8 cellular contexts compared by ENCODE assay signal in the genomic region with DNA sequence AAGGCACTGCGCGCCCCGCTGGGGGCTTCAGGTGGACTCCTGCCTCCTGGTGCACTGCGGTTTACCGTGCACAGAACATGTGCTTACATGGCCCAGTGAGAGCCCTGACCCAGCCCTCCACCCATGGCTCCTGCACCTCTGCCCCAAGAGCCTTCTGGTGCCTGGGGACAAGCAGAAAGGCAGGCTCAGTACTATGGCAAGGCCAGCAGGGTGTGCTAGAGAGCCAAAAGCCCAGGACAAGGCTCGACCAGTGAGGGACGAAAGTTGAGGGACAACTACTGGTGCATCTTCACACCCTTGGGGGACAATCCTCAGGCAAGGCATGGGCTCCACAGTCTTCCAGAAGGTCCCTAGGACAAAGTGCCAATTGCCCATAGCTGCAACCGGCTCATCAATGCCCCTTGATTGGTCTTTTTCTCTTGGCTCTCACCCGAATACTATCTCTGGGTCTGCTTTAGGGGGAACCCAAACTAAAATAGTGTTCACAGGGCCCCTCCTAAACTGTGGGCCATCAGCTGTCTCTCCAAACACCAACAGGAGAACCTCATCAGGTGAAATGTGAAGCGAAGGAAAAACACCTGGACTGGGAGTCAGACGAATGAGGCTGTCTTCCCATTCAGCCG. TPM values are rescaled to one million over a fixed set of nuclear protein-coding genes. Genes with fewer than 3 reads are reported as not detected.
DNase-seq lines count a peak whose midpoint lies in the region; ATAC-seq and TF ChIP-seq lines count a peak whose summit lies in the region.

No MANE protein-coding gene starts in this region.

- peak; percentile 99 for TF ChIP-seq CTCF in epithelial cell of esophagus (IDR thresholded peaks at IDR 0.05; ENCODE audit: insufficient read depth, low read depth, low read length, missing control alignments)

- H3K9me3 Mint-ChIP-seq in naive B cell = no peaks in the 10 kb centered on the region

- no peak overlapping the region for H3K4me3 ChIP-seq in epithelial cell of esophagus (ENCODE audit: low read length)

- peak; percentile 77 for ATAC-seq in HG03175 (IDR thresholded peaks at IDR 0.05; ENCODE audit: unreplicated experiment)
- ATAC-seq in naive B cell (ENCODE audit: low read depth in 2 of 2) = peak; percentile 73 to 78

- DNase-seq in DMS153 treated with DMSO at 0.1 percent for 48 hours (lab: John Stamatoyannopoulos, UW; ENCODE audit: unreplicated experiment) = peak; percentile 50
- no peak for DNase-seq in DMS153 (lab: John Stamatoyannopoulos, UW)
- peak; percentile 25 to 64 for DNase-seq in NOMO-1 (lab: John Stamatoyannopoulos, UW; ENCODE audit: unreplicated experiment in 2 of 2)
- DNase-seq in activated CD8-positive, alpha-beta memory T cell treated with anti-CD3 and anti-CD28 coated beads, Interleukin-2, amount 50 U/mL, for 24 hours (ENCODE audit: extremely low read depth) = peak; percentile 17
- peak; percentile 76 for DNase-seq in epithelial cell of esophagus (ENCODE audit: low read depth)
- peak; percentile 43 for DNase-seq in naive B cell
- DNase-seq in stimulated activated naive CD4-positive, alpha-beta T cell treated with Interleukin-2 at 50 U/mL for 16 hours (lab: John Stamatoyannopoulos, UW) = peak; percentile 33

- no peaks in the 10 kb centered on the region for H3K27me3 Mint-ChIP-seq in naive B cell

- H3K4me3 Mint-ChIP-seq in naive B cell = peak overlapping the region in 1 of 8 donors; percentile 21

- H3K4me1 Mint-ChIP-seq in naive B cell = no peaks in the 10 kb centered on the region

- H3K27ac Mint-ChIP-seq in naive B cell = no peak overlapping the region

- H3K36me3 Mint-ChIP-seq in naive B cell = no peaks in the 10 kb centered on the region

RNA-seq across cellular contexts. Expression of gene PGA5, which starts 13.5 kb away (rescaled TPM):
- polyA plus RNA-seq in naive B cell (ENCODE audit: low read depth in 6 of 6) = not detected

RNA-seq across cellular contexts. Expression of gene PGA4, which starts 32.4 kb away (rescaled TPM):
- polyA plus RNA-seq in naive B cell (ENCODE audit: low read depth in 6 of 6) = under 1 TPM in 1 of 6 donors, not detected in 5; 0.17 TPM

RNA-seq across cellular contexts. Expression of gene VWCE, which starts 40.6 kb away (rescaled TPM):
- polyA plus RNA-seq in naive B cell (ENCODE audit: low read depth in 6 of 6) = under 1 TPM in 3 of 6 donors, not detected in 3; 0.24 to 0.79 (median 0.76) TPM

RNA-seq across cellular contexts. Expression of gene PGA3, which starts 51.2 kb away (rescaled TPM):
- polyA plus RNA-seq in naive B cell (ENCODE audit: low read depth in 6 of 6) = not detected
